In genomic region chr9:3479516-3480352, GRCh38 we compare ENCODE assay signal across 1 cellular context.
TF ChIP-seq lines count a peak whose summit lies in the region.

No MANE protein-coding gene starts in this region.

TF ChIP-seq in GM12878, 131 proteins besides CTCF, POLR2A, EP300 and RAD21 (continued from another document):
- TF ChIP-seq PML (IDR thresholded peaks at IDR 0.05; ENCODE audit: low read length) (0 out of 2 replicates have a peak, but pooled peaks have one; percentile 20), RELB (IDR thresholded peaks at IDR 0.05; ENCODE audit: low read depth) (0 out of 2 replicates have a peak, but pooled peaks have one; percentile 38), MTA2 (IDR thresholded peaks at IDR 0.05; ENCODE audit: low read depth) (peak; percentile 35; the same call in 1 of the 2 replicates), DPF2 (IDR thresholded peaks at IDR 0.05) (0 out of 2 replicates have a peak, but pooled peaks have one; percentile 30), MEF2B (IDR thresholded peaks at IDR 0.05; ENCODE audit: partially characterized antibody, poor library complexity, severe bottlenecking) (peak; percentile 42), RUNX3 (IDR thresholded peaks at IDR 0.05; ENCODE audit: low read length) (peak; percentile 97), YY1 (IDR thresholded peaks at IDR 0.05; ENCODE audit: low read depth, low read length) (0 out of 2 replicates have a peak, but pooled peaks have one; percentile 36), FOXM1 (IDR thresholded peaks at IDR 0.05; ENCODE audit: low read depth, low read length) (0 out of 2 replicates have a peak, but pooled peaks have one; percentile 47), EED (IDR thresholded peaks at IDR 0.05; ENCODE audit: low read depth) (peak; percentile 57; the same call in 1 of the 2 replicates), SKIL (IDR thresholded peaks at IDR 0.05; ENCODE audit: low read depth, poor library complexity, severe bottlenecking) (peak; percentile 47), KLF5 (IDR thresholded peaks at IDR 0.05; ENCODE audit: partially characterized antibody) (no peak), ZNF687 (IDR thresholded peaks at IDR 0.05) (peak; percentile 53; the same call in 1 of the 2 replicates), PRDM15 (CRISPR knock-in tag; IDR thresholded peaks at IDR 0.05) (0 out of 2 replicates have a peak, but pooled peaks have one; percentile 50), GABPA (IDR thresholded peaks at IDR 0.05; ENCODE audit: low read depth) (no peak), SPI1 (IDR thresholded peaks at IDR 0.05; ENCODE audit: borderline replicate concordance, insufficient read depth, low read depth, low read length) (peak; percentile 77), EGR1 (IDR thresholded peaks at IDR 0.05; ENCODE audit: borderline replicate concordance in 1 of 2, low read depth in 2 of 2, low read length in 2 of 2) (no peak), ETV6 (conservative IDR thresholded peaks at IDR 0.05 in 1 of 2, IDR thresholded peaks at IDR 0.05 in 1 of 2; ENCODE audit: borderline replicate concordance in 1 of 2, low read depth in 1 of 2) (peak in 1 of 2 experiments; percentile 78; a peak in 2 of 4 replicates), BCL11A (IDR thresholded peaks at IDR 0.05; ENCODE audit: low read depth, low read length) (peak; percentile 40; the same call in 1 of the 2 replicates), SMAD1 (IDR thresholded peaks at IDR 0.05; ENCODE audit: low read depth, partially characterized antibody) (no peak), ATF2 (IDR thresholded peaks at IDR 0.05; ENCODE audit: low read length) (peak; percentile 50; the same call in 1 of the 2 replicates), ZNF384 (IDR thresholded peaks at IDR 0.05; ENCODE audit: borderline replicate concordance, low read depth, low read length) (peak; percentile 68; the same call in 1 of the 2 replicates), PKNOX1 (IDR thresholded peaks at IDR 0.05) (no peak), IRF4 (IDR thresholded peaks at IDR 0.05; ENCODE audit: low read depth, low read length) (peak; percentile 63; the same call in 1 of the 2 replicates), CEBPB (IDR thresholded peaks at IDR 0.05; ENCODE audit: borderline replicate concordance in 1 of 2, low read depth in 2 of 2, low read length in 2 of 2) (no peak), CBFB (IDR thresholded peaks at IDR 0.05; ENCODE audit: low read depth) (peak; percentile 16), CREM (IDR thresholded peaks at IDR 0.05; ENCODE audit: low read depth) (0 out of 2 replicates have a peak, but pooled peaks have one; percentile 33)
TF ChIP-seq in GM12878: peak in this region for 24.
